In genomic region chr5:149242339-149242738, GRCh38 we compare ENCODE assay signal across 26 cellular contexts.
"Had no signal": no experiment of that assay in that cellular context is flagged by ENCODE, and none has a peak within 500 bp of the region (broad histone marks: within the 10 kb centered on the region; RNA-seq: fewer than 3 reads in every experiment).

No MANE protein-coding gene starts in this region.

- H3K4me3 Mint-ChIP-seq: effector memory CD8-positive, alpha-beta T cell; natural killer cell; stimulated activated naive CD8-positive, alpha-beta T cell treated with anti-CD3 and anti-CD28 coated beads, Interleukin-15, amount 100 ng/mL, for 72 hours had no signal

- DNase-seq: cortex of kidney; effector memory CD8-positive, alpha-beta T cell; erythroblast; esophagus squamous epithelium; foreskin melanocyte; glutamatergic neuron; heart right ventricle; hippocampal formation; left cardiac atrium; left lung; mesenchymal stem cell; midbrain; natural killer cell; occipital lobe; pancreas; retina; right lobe of liver; small intestine; stimulated activated CD4-positive, alpha-beta T cell treated with anti-CD3 and anti-CD28 coated beads, Interleukin-15, amount 100 ng/mL, for 24 hours; stimulated activated CD4-positive, alpha-beta T cell treated with anti-CD3 and anti-CD28 coated beads, Interleukin-2, amount 100 ng/mL, for 48 hours; stimulated activated naive CD4-positive, alpha-beta T cell; stimulated activated naive CD8-positive, alpha-beta T cell treated with anti-CD3 and anti-CD28 coated beads, Interleukin-15, amount 100 ng/mL, for 72 hours; trophoblast cell had no signal

- H3K36me3 Mint-ChIP-seq: natural killer cell had no signal

- ATAC-seq: effector memory CD8-positive, alpha-beta T cell; heart right ventricle; left lung; natural killer cell; pancreas; stimulated activated naive CD8-positive, alpha-beta T cell treated with anti-CD3 and anti-CD28 coated beads, Interleukin-15, amount 100 ng/mL, for 72 hours had no signal

- H3K36me3 ChIP-seq: pancreas had no signal

- H3K27me3 ChIP-seq: esophagus squamous epithelium, heart right ventricle, left lung, pancreas, right lobe of liver, suprapubic skin had no signal

- H3K4me3 ChIP-seq: esophagus squamous epithelium, heart right ventricle, left lung, pancreas, right lobe of liver, suprapubic skin had no signal

- H3K27me3 Mint-ChIP-seq: stimulated activated naive CD8-positive, alpha-beta T cell treated with anti-CD3 and anti-CD28 coated beads, Interleukin-15, amount 100 ng/mL, for 72 hours had no signal

- FAIRE-seq: endometrium, islet of Langerhans, pancreas, small intestine had no signal
